In the genomic region with DNA sequence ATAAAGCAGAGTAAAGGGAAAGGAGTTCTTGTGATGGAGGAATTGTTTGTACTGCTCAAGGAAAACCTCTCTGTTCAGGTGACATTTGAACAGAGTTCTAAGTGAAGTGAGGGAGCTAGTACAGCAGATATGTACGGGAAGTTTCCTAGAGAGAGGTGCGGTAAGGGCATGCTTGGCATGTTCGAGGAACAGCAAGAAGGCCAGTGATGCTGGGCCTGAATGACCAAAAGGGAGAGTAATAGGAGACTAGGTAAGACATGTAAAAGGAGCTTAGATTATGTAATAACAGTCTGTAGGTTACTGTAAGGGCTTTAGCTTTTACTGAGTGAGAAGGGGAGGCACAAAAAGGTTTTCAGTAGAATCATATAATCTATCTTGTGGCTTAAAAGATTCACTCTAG, we compare ENCODE assay signal across 8 cellular contexts.
"Had no signal": no experiment of that assay in that cellular context is flagged by ENCODE, and none has a peak within 500 bp of the region (broad histone marks: within the 10 kb centered on the region; RNA-seq: fewer than 3 reads in every experiment).

No MANE protein-coding gene starts in this region.

- DNase-seq: H9, HCEC 1CT, IMR-90, KG1 had no signal

- H3K4me3 Mint-ChIP-seq: GM23338, H9 had no signal

- ATAC-seq: GM23338, K562 had no signal

- H3K4me2 ChIP-seq: GM23338 had no signal

- H3K9me3 Mint-ChIP-seq: GM23338, H9 had no signal

- H3K27ac Mint-ChIP-seq: GM23338, H9 had no signal

- H2AFZ ChIP-seq: GM23338 had no signal

- H3K4me3 ChIP-seq: GM23338, K562 had no signal

- FAIRE-seq: H1, HTR-8/SVneo, K562 had no signal
